9 cellular contexts compared by ENCODE assay signal in the genomic region with DNA sequence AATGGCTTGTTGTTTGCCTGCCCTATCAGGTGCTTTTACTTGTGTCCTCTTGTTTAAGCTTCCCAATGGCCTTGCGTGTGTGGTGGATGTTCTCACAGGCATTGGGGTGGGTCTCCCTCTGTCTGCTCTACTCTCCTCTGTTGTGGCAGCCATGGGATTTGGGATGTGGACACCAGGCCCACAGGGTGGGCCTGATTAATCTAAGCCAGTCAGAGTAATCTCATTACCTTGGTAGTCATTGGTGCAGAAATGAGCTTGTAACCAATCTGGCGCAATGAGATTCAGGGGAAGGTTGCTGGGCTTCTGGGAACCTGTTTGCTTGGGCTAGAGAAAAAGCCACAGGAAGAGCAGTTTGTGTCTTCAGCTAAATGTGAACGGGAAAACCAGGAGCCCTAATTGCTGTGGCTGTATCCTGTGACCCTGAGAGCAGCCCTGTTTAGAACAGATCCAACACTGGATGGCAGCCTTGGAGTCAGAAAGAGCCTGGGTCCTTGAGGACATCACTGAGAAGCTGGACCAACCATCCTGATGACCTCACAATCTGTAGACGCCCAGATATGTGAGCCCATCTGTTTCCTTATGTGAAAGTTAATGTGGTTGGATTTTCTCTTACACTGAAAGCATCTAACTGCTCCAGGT.
A peak's percentile ranks its signal among the peaks of the same experiment; 100 is the strongest.
DNase-seq lines count a peak whose midpoint lies in the region; ATAC-seq lines count a peak whose summit lies in the region.
"Had no signal": no experiment of that assay in that cellular context is flagged by ENCODE, and none has a peak within 500 bp of the region (broad histone marks: within the 10 kb centered on the region; RNA-seq: fewer than 3 reads in every experiment).

No MANE protein-coding gene starts in this region.

- DNase-seq in AG20443 (ENCODE audit: low spot score) (peak; percentile 55), M059J (ENCODE audit: low read depth) (peak; percentile 46), cerebellar cortex (ENCODE audit: low spot score) (peak; percentile 58), left colon (no peak), LoVo (ENCODE audit: low spot score) (no peak), H4 (ENCODE audit: low spot score) (no peak)
- DNase-seq: NCI-H1105 had no signal

- ATAC-seq in left colon, result peak; percentile 34
- ATAC-seq in GM18909 (IDR thresholded peaks at IDR 0.05; ENCODE audit: poor library complexity, unreplicated experiment), result no peak
- ATAC-seq in HG03095 (IDR thresholded peaks at IDR 0.05; ENCODE audit: unreplicated experiment), result no peak

- intact Hi-C loops in left colon (cut with DNase I, micrococcal nuclease), result no loop called here

Comparison
In these comparisons a context has a peak if more than half of its experiments do, and no peak if none do; other contexts are left out.
1. DNase-seq: peak in AG20443 (single experiment), M059J (single experiment) and cerebellar cortex (single experiment); none in left colon (0 of 2), LoVo (single experiment) and H4 (single experiment).